ENCODE assay signal across 8 cellular contexts in the genomic region with DNA sequence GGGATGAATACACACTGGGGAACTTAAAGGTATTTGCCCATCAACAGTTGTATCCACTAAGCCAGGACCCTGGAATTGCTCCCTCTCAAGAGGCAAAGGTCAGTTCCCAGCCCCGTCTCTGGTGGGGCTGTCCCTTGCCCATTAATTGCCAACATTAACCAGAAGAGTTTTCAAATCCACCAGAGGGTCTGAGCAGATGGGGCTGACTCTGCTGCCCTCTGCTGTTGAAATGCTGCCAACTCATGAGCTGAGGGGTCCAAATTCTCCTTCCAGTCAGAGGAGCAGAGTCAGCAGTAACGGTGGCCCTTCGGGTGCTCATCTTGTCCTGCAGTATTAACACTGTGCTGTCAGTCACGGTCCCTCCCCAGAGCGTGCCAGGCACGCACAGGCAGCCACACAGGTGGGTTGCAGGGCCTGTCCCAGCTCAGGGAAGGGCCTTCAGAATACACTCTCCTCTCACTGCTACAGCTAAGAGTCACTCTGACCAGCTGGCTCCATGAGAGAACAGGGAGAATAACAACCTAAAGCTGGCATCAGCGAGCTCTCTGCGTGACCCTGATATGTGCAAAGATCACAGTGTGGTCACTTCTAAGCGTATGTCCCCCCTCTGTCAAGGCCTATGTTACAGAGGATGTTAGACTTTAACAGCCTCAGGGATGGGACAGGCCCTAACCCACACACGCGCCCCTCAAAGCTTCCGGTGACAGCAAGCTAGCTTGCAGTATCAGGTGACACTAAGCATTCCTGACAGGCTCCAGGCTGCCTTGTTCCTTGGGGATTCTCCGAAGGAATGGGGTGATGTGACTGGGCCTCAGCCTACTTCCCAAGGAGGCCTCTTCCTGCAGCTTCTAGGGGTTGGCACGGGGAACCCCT. TPM values are rescaled to one million over a fixed set of nuclear protein-coding genes. Genes with fewer than 3 reads are reported as not detected.
DNase-seq lines count a peak whose midpoint lies in the region; ATAC-seq and TF ChIP-seq lines count a peak whose summit lies in the region.

No MANE protein-coding gene starts in this region.

- TF ChIP-seq CTCF in GM12864 (IDR thresholded peaks at IDR 0.05; ENCODE audit: low read depth, low read length, missing control alignments): peak; percentile 91

- no peak for ATAC-seq in HG02623 (IDR thresholded peaks at IDR 0.05; ENCODE audit: unreplicated experiment)

- peak; percentile 16 for DNase-seq in GM12864 (ENCODE audit: low read depth)
- peak; percentile 73 for DNase-seq in KG1 (lab: John Stamatoyannopoulos, UW)
- peak; percentile 84 for DNase-seq in SK-N-DZ (ENCODE audit: low spot score)
- peak in 3 of 4 experiments; percentile 18 to 63 (median 52) for DNase-seq in activated naive CD4-positive, alpha-beta T cell (lab: John Stamatoyannopoulos, UW)
- peak; percentile 86 for DNase-seq in germinal center (ENCODE audit: low spot score)
- peak; percentile 78 for DNase-seq in pons (ENCODE audit: low spot score)
- DNase-seq in ureter (ENCODE audit: low spot score): peak; percentile 70

- H3K4me3 ChIP-seq in GM12864 (ENCODE audit: low read depth, low read length): no peak overlapping the region

RNA-seq across cellular contexts. Expression of gene SPTBN5, which starts 10.9 kb away (rescaled TPM):
- 0.73 and 0.75 TPM in 2 replicates for polyA plus RNA-seq in SK-N-DZ (2014; cell fraction: cytosol; rRNA removed)
- 5.2 and 8.0 TPM in 2 replicates for polyA plus RNA-seq in SK-N-DZ (2014; cell fraction: nucleus; rRNA removed)
- total RNA-seq in ureter: 11.9 TPM

Comparison
In these comparisons a context has a peak if more than half of its experiments do, and no peak if none do; other contexts are left out.
1. DNase-seq: peak in every context shown above with its lines; median percentile 86 in germinal center; 84 in SK-N-DZ; 78 in pons; 73 in KG1; 70 in ureter; 52 in activated naive CD4-positive, alpha-beta T cell; 16 in GM12864.